Comparison of ENCODE assay signal across 2 cellular contexts in genomic region chr10:299512-299911, GRCh38.
TF ChIP-seq lines count a peak whose summit lies in the region.

No MANE protein-coding gene starts in this region.

TF ChIP-seq in GM12878, 131 proteins besides CTCF, POLR2A, EP300 and RAD21:
- TF ChIP-seq ZBTB4 (CRISPR knock-in tag; IDR thresholded peaks at IDR 0.05): no peak
- TF ChIP-seq FOS (IDR thresholded peaks at IDR 0.05; ENCODE audit: borderline replicate concordance, extremely low read depth, insufficient read length): no peak
- no peak for TF ChIP-seq STAT3 (IDR thresholded peaks at IDR 0.05; ENCODE audit: low read depth, low read length)
- TF ChIP-seq FOXK2 (IDR thresholded peaks at IDR 0.05): no peak
- TF ChIP-seq NR2F1 (conservative IDR thresholded peaks at IDR 0.05): no peak
- no peak for TF ChIP-seq SP1 (IDR thresholded peaks at IDR 0.05; ENCODE audit: low read depth, low read length)
- no peak for TF ChIP-seq BCL3 (IDR thresholded peaks at IDR 0.05; ENCODE audit: borderline replicate concordance, insufficient read depth, low read depth, low read length, poor library complexity, severe bottlenecking)
- TF ChIP-seq CHD2 (IDR thresholded peaks at IDR 0.05; ENCODE audit: borderline replicate concordance, low read depth, low read length): no peak
- no peak for TF ChIP-seq RELB (IDR thresholded peaks at IDR 0.05; ENCODE audit: low read depth)
- no peak for TF ChIP-seq IRF3 (IDR thresholded peaks at IDR 0.05)
- TF ChIP-seq RFX5 (IDR thresholded peaks at IDR 0.05; ENCODE audit: low read depth, low read length): no peak
- TF ChIP-seq ZBTB33 (IDR thresholded peaks at IDR 0.05): no peak
- TF ChIP-seq SIN3A (IDR thresholded peaks at IDR 0.05; ENCODE audit: low read depth, low read length): no peak
- no peak for TF ChIP-seq SUZ12 (IDR thresholded peaks at IDR 0.05; ENCODE audit: unreplicated experiment)
TF ChIP-seq in GM12878: peak in this region for 0.

TF ChIP-seq in GM23338, 12 proteins besides CTCF, POLR2A, EP300 and RAD21 (continued from another document):
- no peak for TF ChIP-seq REST (IDR thresholded peaks at IDR 0.05; ENCODE audit: unreplicated experiment)
- no peak for TF ChIP-seq NANOG (IDR thresholded peaks at IDR 0.05; ENCODE audit: borderline replicate concordance)
- no peak for TF ChIP-seq EZH2 (IDR thresholded peaks at IDR 0.05; ENCODE audit: low read depth, unreplicated experiment)
- TF ChIP-seq ETS1 (IDR thresholded peaks at IDR 0.05): no peak
- no peak for TF ChIP-seq ZNF462 (CRISPR knock-in tag; IDR thresholded peaks at IDR 0.05)
- no peak for TF ChIP-seq ZNF114 (CRISPR knock-in tag; IDR thresholded peaks at IDR 0.05)
- TF ChIP-seq JUNB (IDR thresholded peaks at IDR 0.05; ENCODE audit: unreplicated experiment): no peak
- TF ChIP-seq EZH2phosphoT487 (IDR thresholded peaks at IDR 0.05; ENCODE audit: unreplicated experiment): no peak
